In the genomic region with DNA sequence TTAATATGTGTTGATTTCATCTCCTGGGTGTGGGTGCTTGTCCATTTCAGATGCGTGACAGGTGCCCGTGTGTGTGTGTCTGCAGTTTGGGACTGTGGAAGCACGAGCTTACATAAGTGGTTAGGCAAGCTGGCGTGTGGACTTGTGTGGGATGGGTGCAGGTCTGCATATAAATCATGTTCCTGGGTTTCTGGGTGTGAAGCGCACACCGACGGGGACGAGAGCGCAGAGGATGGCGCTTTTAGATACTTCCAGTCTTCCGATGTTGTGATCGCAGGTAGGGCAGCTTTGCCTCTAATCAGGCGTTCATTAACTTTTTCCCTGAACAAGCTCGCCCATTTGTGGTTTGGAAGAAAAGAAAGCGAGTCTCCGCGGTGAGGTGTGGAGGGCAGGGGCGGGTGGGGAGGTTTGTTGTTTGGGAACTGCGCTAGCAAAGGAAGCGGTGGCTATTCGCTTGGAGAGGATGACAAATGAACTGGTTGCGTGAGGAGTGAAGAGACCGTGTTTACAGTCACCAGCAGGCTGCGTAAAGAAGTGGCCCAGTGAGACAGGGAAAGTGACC, we compare ENCODE assay signal across 8 cellular contexts. TPM values are rescaled to one million over a fixed set of nuclear protein-coding genes. Genes with fewer than 3 reads are reported as not detected.
DNase-seq lines count a peak whose midpoint lies in the region; ATAC-seq and TF ChIP-seq lines count a peak whose summit lies in the region.

No MANE protein-coding gene starts in this region.

- H3K27ac Mint-ChIP-seq in glutamatergic neuron (ENCODE audit: unreplicated experiment) = no peak overlapping the region

- ATAC-seq in psoas muscle (no peak), GM21381 (IDR thresholded peaks at IDR 0.05; ENCODE audit: unreplicated experiment) (no peak)

- no peak overlapping the region for H3K27ac ChIP-seq in psoas muscle

- H3K36me3 Mint-ChIP-seq in glutamatergic neuron (ENCODE audit: unreplicated experiment) = no peaks in the 10 kb centered on the region

- H3K9me3 Mint-ChIP-seq in glutamatergic neuron (ENCODE audit: unreplicated experiment) = peaks cover 4% of the 10 kb centered on the region

- DNase-seq in NT2/D1 (ENCODE audit: low read depth, low spot score) = no peak
- DNase-seq in glutamatergic neuron = no peak
- DNase-seq in psoas muscle = no peak
- DNase-seq in NCI-H1092 treated with DMSO at 0.1 percent for 48 hours (lab: John Stamatoyannopoulos, UW) = no peak
- no peak for DNase-seq in NCI-H2171 treated with DMSO at 0.1 percent for 48 hours (lab: John Stamatoyannopoulos, UW)
- no peak for DNase-seq in HuH-7 (ENCODE audit: low spot score)

- H3K4me1 Mint-ChIP-seq in glutamatergic neuron (ENCODE audit: low read depth, unreplicated experiment) = peaks cover 5% of the 10 kb centered on the region

- peak overlapping the region; percentile 89 for H3K4me3 Mint-ChIP-seq in glutamatergic neuron (ENCODE audit: unreplicated experiment)

- H3K9me3 ChIP-seq in NT2/D1 (ENCODE audit: insufficient read depth, low read length) (peaks cover 5% of the 10 kb centered on the region; the same call in 1 of the 2 replicates), psoas muscle (no peaks in the 10 kb centered on the region)

- intact Hi-C loops in psoas muscle (cut with DNase I) = no loop called here

- H3K27me3 Mint-ChIP-seq in glutamatergic neuron (ENCODE audit: unreplicated experiment) = peaks cover 6% of the 10 kb centered on the region

- TF ChIP-seq CTCF in glutamatergic neuron (IDR thresholded peaks at IDR 0.05; ENCODE audit: partially characterized antibody, unreplicated experiment) = no peak
- TF ChIP-seq CTCF in psoas muscle (IDR thresholded peaks at IDR 0.05) = no peak

- H3K4me1 ChIP-seq in NT2/D1 (ENCODE audit: insufficient read depth, insufficient read length) (peaks cover 1% of the 10 kb centered on the region), psoas muscle (no peaks in the 10 kb centered on the region)

- peak overlapping the region; percentile 77 for H3K9ac ChIP-seq in NT2/D1 (ENCODE audit: insufficient read length, low read depth)

- no peaks in the 10 kb centered on the region for H3K36me3 ChIP-seq in NT2/D1 (ENCODE audit: insufficient read depth, insufficient read length, low read length)
- no peaks in the 10 kb centered on the region for H3K36me3 ChIP-seq in psoas muscle (ENCODE audit: insufficient read depth in 1 of 2, low read depth in 1 of 2)

- H3K4me3 ChIP-seq in GM08714 (ENCODE audit: low read length) = peak overlapping the region; percentile 18; the same call in 1 of the 2 replicates
- peak overlapping the region; percentile 51 for H3K4me3 ChIP-seq in NT2/D1 (ENCODE audit: insufficient read length, low read depth)
- peak overlapping the region; percentile 55 for H3K4me3 ChIP-seq in psoas muscle

- 3% methylated on average over 24 of the region's 24 CpGs for WGBS in psoas muscle, 3 donors

- H3K27me3 ChIP-seq in NT2/D1 (ENCODE audit: insufficient read depth, insufficient read length) (peaks cover 41% of the 10 kb centered on the region), psoas muscle (ENCODE audit: insufficient read depth in 3 of 3, low read length in 2 of 3) (peaks cover 0 to 40% (median 15%) of the 10 kb centered on the region in 3 donors)

RNA-seq across cellular contexts. Expression of a gene that starts 0.9 kb away (rescaled TPM):
- total RNA-seq in glutamatergic neuron (ENCODE audit: unreplicated experiment) (1.2 TPM), psoas muscle (1 to 10 TPM in 2 of 4 donors, under 1 TPM in 2; 0.19 to 1.6 (median 0.83) TPM)
- under 1 TPM; 0.29 to 0.75 (median 0.39) TPM for polyA plus RNA-seq in psoas muscle
